In genomic region chr4:1300466-1301455, GRCh38 we compare ENCODE assay signal across 10 cellular contexts. TPM values are rescaled to one million over a fixed set of nuclear protein-coding genes. Genes with fewer than 3 reads are reported as not detected.
DNase-seq lines count a peak whose midpoint lies in the region; ATAC-seq, FAIRE-seq and TF ChIP-seq lines count a peak whose summit lies in the region.
"Had no signal": no experiment of that assay in that cellular context is flagged by ENCODE, and none has a peak within 500 bp of the region (broad histone marks: within the 10 kb centered on the region; RNA-seq: fewer than 3 reads in every experiment).

No MANE protein-coding gene starts in this region.

- 0 out of 2 replicates have a peak overlapping the region, but pooled peaks have one; percentile 7 for H3K27ac ChIP-seq in PC-9
- H3K27ac ChIP-seq: thoracic aorta had no signal

- peaks cover 57% of the 10 kb centered on the region for H4K20me1 ChIP-seq in PC-9 (ENCODE audit: insufficient read depth)

- H3K27ac Mint-ChIP-seq in effector memory CD8-positive, alpha-beta T cell: peak overlapping the region; percentile 47 to 80

- DNase-seq in AG10803 (ENCODE audit: low read depth) (peak; percentile 46), PC-9 (peak; percentile 43 to 56), myocyte (ENCODE audit: low read depth) (peak; percentile 91), NCI-H146 treated with DMSO at 0.1 percent for 48 hours (lab: John Stamatoyannopoulos, UW; ENCODE audit: unreplicated experiment) (no peak), GM19239 (ENCODE audit: insufficient read length, low spot score) (no peak)
- peak in 1 of 3 experiments; percentile 21 for DNase-seq in effector memory CD8-positive, alpha-beta T cell

- peak; percentile 40 for ATAC-seq in effector memory CD8-positive, alpha-beta T cell (replicated peaks)
- ATAC-seq in HG02852 (IDR thresholded peaks at IDR 0.05; ENCODE audit: unreplicated experiment): no peak
- no peak for ATAC-seq in GM21737 (IDR thresholded peaks at IDR 0.05; ENCODE audit: unreplicated experiment)

- CTCF ChIA-PET in PC-9 (lab: Charles Lee): no interaction called here

- intact Hi-C loops in PC-9 (cut with micrococcal nuclease; ENCODE audit: unreplicated experiment): no loop called here

- TF ChIP-seq CTCF in AG10803 (conservative IDR thresholded peaks at IDR 0.05; ENCODE audit: low read length): no peak
- TF ChIP-seq CTCF in PC-9 (conservative IDR thresholded peaks at IDR 0.05): no peak

- H3K4me2 ChIP-seq in PC-9: no peak overlapping the region

- no peak overlapping the region for H3K4me3 ChIP-seq in AG10803 (ENCODE audit: low read length)
- H3K4me3 ChIP-seq in PC-9: no peak overlapping the region
- H3K4me3 ChIP-seq: Peyer's patch, thoracic aorta had no signal

- BruUV-seq in PC-9 (replicated peaks; lab: Mats Ljungman, UMichigan): no TSS peak

- FAIRE-seq in GM19239 (lab: Jason Lieb, UNC): no peak

- H3K36me3 ChIP-seq in PC-9 (ENCODE audit: low read depth): no peaks in the 10 kb centered on the region; the same call in none of the 2 replicates

- H3K9me2 ChIP-seq in PC-9 (ENCODE audit: insufficient read depth): no peaks in the 10 kb centered on the region

- H3K9me3 Mint-ChIP-seq in effector memory CD8-positive, alpha-beta T cell: no peaks in the 10 kb centered on the region

- peaks cover 51 to 62% of the 10 kb centered on the region in 2 donors for H3K4me1 Mint-ChIP-seq in effector memory CD8-positive, alpha-beta T cell (ENCODE audit: low read depth in 2 of 2)

- peaks cover 58% of the 10 kb centered on the region for H3K36me3 Mint-ChIP-seq in effector memory CD8-positive, alpha-beta T cell (ENCODE audit: insufficient read depth)

- H3K4me3 Mint-ChIP-seq in effector memory CD8-positive, alpha-beta T cell: peak overlapping the region in 1 of 2 donors; percentile 31

- no peaks in the 10 kb centered on the region for H3K27me3 Mint-ChIP-seq in effector memory CD8-positive, alpha-beta T cell

- POLR2A ChIA-PET in PC-9 (lab: Charles Lee; ENCODE audit: unreplicated experiment): interaction anchor here (0.6 kb wide), 1 partner anchor 279 kb away, joined by 5 read pairs; no protein-coding TSS in a partner anchor

- H3F3A ChIP-seq in PC-9 (ENCODE audit: insufficient read depth, low read depth): peaks cover 10% of the 10 kb centered on the region; the same call in 1 of the 2 replicates

- H2AFZ ChIP-seq in PC-9: no peak overlapping the region

- no peaks in the 10 kb centered on the region for H3K4me1 ChIP-seq in PC-9 (replicated peaks; ENCODE audit: insufficient read depth)

- no peaks in the 10 kb centered on the region for H3K27me3 ChIP-seq in PC-9 (ENCODE audit: insufficient read depth, low read depth)
- H3K27me3 ChIP-seq: Peyer's patch had no signal

- H3K79me2 ChIP-seq in PC-9 (ENCODE audit: low read depth): peaks cover 78% of the 10 kb centered on the region

- no peaks in the 10 kb centered on the region for H3K9me3 ChIP-seq in PC-9 (ENCODE audit: insufficient read depth, low read depth)
- H3K9me3 ChIP-seq: Peyer's patch, thoracic aorta had no signal

RNA-seq across cellular contexts. Expression of gene MAEA, which starts 11.1 kb away (rescaled TPM):
- total RNA-seq in PC-9 (2021): 79.4 and 88.6 TPM in 2 replicates
- 42.9 and 47.8 TPM in 2 replicates for total RNA-seq in myocyte
- polyA plus RNA-seq in myocyte (2012): 54.0 TPM

RNA-seq across cellular contexts. Expression of gene UVSSA, which starts 46.2 kb away (rescaled TPM):
- total RNA-seq in PC-9 (2021): 24.3 and 38.7 TPM in 2 replicates
- 7.6 and 7.9 TPM in 2 replicates for total RNA-seq in myocyte
- polyA plus RNA-seq in myocyte (2012): 11.6 TPM

RNA-seq across cellular contexts. Expression of gene CTBP1, which starts 51.8 kb away (rescaled TPM):
- total RNA-seq in PC-9 (2021): 153 and 184 TPM in 2 replicates
- 179 and 259 TPM in 2 replicates for total RNA-seq in myocyte
- polyA plus RNA-seq in myocyte (2012): 182 TPM

Comparison
In these comparisons a context has a peak if more than half of its experiments do, and no peak if none do; other contexts are left out.
1. DNase-seq: peak in AG10803 (single experiment), PC-9 (2 of 2) and myocyte (single experiment); none in NCI-H146 treated with DMSO at 0.1 percent for 48 hours (single experiment) and GM19239 (single experiment).